In the genomic region with DNA sequence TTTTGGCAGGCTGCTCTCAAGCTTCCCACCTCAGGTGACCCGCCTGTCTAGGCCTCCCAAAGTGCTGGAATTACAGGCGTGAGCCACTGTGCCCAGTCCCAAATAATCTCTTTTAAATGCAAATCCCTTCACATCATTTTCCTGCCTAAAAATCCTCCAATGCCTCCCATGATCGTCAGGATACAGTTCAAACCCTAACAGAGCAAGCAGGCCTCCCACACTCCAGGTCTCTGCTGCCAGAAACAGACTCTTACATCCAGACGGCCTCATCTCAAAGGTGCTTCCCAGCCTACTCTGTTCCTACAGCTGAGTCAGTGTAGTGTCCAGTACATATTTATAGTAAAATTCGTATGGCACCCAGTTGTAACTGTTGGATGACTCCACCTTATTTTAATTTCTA, we compare ENCODE assay signal across 29 cellular contexts. TPM values are rescaled to one million over a fixed set of nuclear protein-coding genes. Genes with fewer than 3 reads are reported as not detected.
"Had no signal": no experiment of that assay in that cellular context is flagged by ENCODE, and none has a peak within 500 bp of the region (broad histone marks: within the 10 kb centered on the region; RNA-seq: fewer than 3 reads in every experiment).

No MANE protein-coding gene starts in this region.

- ATAC-seq: activated CD8-positive, alpha-beta T cell treated with anti-CD3 and anti-CD28 coated beads, Interleukin-2, amount 10 ng/mL, durations not matched to agents 7 days and 5 days; activated T-cell treated with anti-CD3 and anti-CD28 coated beads, Interleukin-2, amount 50 U/mL, for 72 hours; SK-N-SH treated with all-trans-retinoic acid at 6 μM for 48 hours; WTC11 had no signal

- H3K36me3 ChIP-seq: adrenal gland had no signal

- H3K9me3 Mint-ChIP-seq: activated naive CD4-positive, alpha-beta T cell treated with anti-CD3 and anti-CD28 coated beads for 36 hours; activated T-cell treated with anti-CD3 and anti-CD28 coated beads, Interleukin-2, amount 50 U/mL, for 72 hours; IgD-negative memory B cell; WTC11 had no signal

- H3K9ac ChIP-seq: KMS-11 had no signal

- H3K4me1 ChIP-seq: adrenal gland, SJSA1 had no signal

- H3K4me3 Mint-ChIP-seq: activated CD8-positive, alpha-beta T cell treated with anti-CD3 and anti-CD28 coated beads, Interleukin-2, amount 10 ng/mL, durations not matched to agents 7 days and 5 days; activated naive CD4-positive, alpha-beta T cell treated with anti-CD3 and anti-CD28 coated beads for 36 hours; activated naive CD8-positive, alpha-beta T cell; IgD-negative memory B cell; WTC11 had no signal

- H3K4me2 ChIP-seq: KMS-11 had no signal

- H3K27ac Mint-ChIP-seq: activated CD8-positive, alpha-beta T cell treated with anti-CD3 and anti-CD28 coated beads, Interleukin-2, amount 10 ng/mL, durations not matched to agents 7 days and 5 days; activated naive CD4-positive, alpha-beta T cell treated with anti-CD3 and anti-CD28 coated beads for 36 hours; activated naive CD8-positive, alpha-beta T cell; activated T-cell treated with anti-CD3 and anti-CD28 coated beads, Interleukin-2, amount 50 U/mL, for 72 hours; WTC11 had no signal

- H3K27ac ChIP-seq: adrenal gland, KMS-11, SJSA1 had no signal

- H3K27me3 Mint-ChIP-seq: activated naive CD8-positive, alpha-beta T cell; IgD-negative memory B cell had no signal

- H3K4me1 Mint-ChIP-seq: WTC11 had no signal

- H3K36me3 Mint-ChIP-seq: activated naive CD8-positive, alpha-beta T cell had no signal

- H3K4me3 ChIP-seq: adrenal gland, SJSA1 had no signal

- H3K9me3 ChIP-seq: adrenal gland, SJSA1 had no signal

- DNase-seq: activated CD4-positive, alpha-beta T cell treated with anti-CD3 and anti-CD28 coated beads for 48 hours; activated CD4-positive, alpha-beta T cell treated with anti-CD3 and anti-CD28 coated beads, Interleukin-2, amount 50 U/mL, for 4 hours; activated CD4-positive, CD25-positive, alpha-beta regulatory T cell treated with anti-CD3 and anti-CD28 coated beads, Interleukin-2, amount 50 U/mL, for 72 hours; activated CD8-positive, alpha-beta T cell treated with anti-CD3 and anti-CD28 coated beads, Interleukin-2, amount 10 ng/mL, durations not matched to agents 7 days and 5 days; activated naive CD4-positive, alpha-beta T cell treated with anti-CD3 and anti-CD28 coated beads for 36 hours; activated T-cell treated with anti-CD3 and anti-CD28 coated beads, Interleukin-2, amount 50 U/mL, for 72 hours; cerebellar nuclear complex; NCI-H1092; NCI-H1417 treated with DMSO at 0.1 percent for 48 hours; NCI-H1694; NCI-H2029; NCI-H2107; NCI-H2171 treated with DMSO at 0.1 percent for 48 hours; NCI-H226; NCI-H510A; NCI-H526 treated with DMSO at 0.1 percent for 48 hours; SHP77; SW 1271 had no signal

- FAIRE-seq: RCC 7860 had no signal

- H3K27me3 ChIP-seq: adrenal gland, SJSA1 had no signal

RNA-seq across cellular contexts. Expression of a gene that starts 34.9 kb away (rescaled TPM):
- total RNA-seq: activated CD8-positive, alpha-beta T cell treated with anti-CD3 and anti-CD28 coated beads, Interleukin-2, amount 10 ng/mL, durations not matched to agents 7 days and 5 days; activated naive CD4-positive, alpha-beta T cell treated with anti-CD3 and anti-CD28 coated beads for 36 hours; activated T-cell treated with anti-CD3 and anti-CD28 coated beads, Interleukin-2, amount 50 U/mL, for 72 hours; adrenal gland; cardiac septum; MCF 10A; SJSA1; T-helper 1 cell treated with Interleukin-12 subunit alpha and Interleukin-12 subunit beta and Interleukin-4 antibody, amounts not matched to agents 30 ng/mL and 1 ng/mL, for 36 hours; WTC11 had no signal
- polyA plus RNA-seq: adrenal gland, IgD-negative memory B cell had no signal
